Comparison of ENCODE assay signal across 8 cellular contexts in the genomic region with DNA sequence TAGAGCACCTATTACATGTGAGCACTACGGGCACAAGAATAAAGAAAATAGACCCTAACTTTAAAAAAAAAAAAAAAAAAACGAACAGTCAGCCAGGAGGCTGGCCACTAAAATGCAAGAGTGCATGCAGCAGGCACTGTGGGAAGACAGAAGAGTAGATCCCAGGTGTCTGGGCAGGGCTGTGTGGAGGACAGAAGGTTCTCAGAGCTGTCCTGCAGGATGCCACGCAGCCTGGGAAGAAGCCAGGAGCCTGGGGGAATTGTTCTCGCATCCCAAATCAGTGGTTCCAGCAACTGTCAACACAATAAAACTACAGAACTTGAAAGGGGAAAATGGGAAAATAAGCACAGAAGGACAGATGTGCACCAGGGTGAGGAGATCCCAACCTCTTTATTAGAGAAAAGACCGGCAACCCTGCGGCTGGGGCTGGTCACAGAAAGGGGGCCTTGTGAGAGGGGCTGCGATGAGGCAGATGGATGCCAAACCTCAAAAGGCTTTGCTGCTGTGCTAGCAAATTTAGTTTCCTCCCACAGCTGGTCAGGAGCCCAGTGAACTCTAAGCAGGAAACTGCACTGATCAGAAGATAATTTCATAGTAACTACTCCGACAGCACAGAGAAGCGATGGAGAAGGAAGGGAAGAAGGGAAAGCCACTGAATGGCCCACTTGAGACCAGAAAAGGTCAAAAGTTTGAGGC. TPM values are rescaled to one million over a fixed set of nuclear protein-coding genes. Genes with fewer than 3 reads are reported as not detected.
DNase-seq lines count a peak whose midpoint lies in the region; ATAC-seq, FAIRE-seq and TF ChIP-seq lines count a peak whose summit lies in the region.

No MANE protein-coding gene starts in this region.

- H3K9me3 ChIP-seq in osteoblast (ENCODE audit: low read depth, low read length) (no peaks in the 10 kb centered on the region), trophoblast cell (ENCODE audit: insufficient read depth, low read depth, low read length) (no peaks in the 10 kb centered on the region)

- H3K36me3 ChIP-seq in osteoblast (ENCODE audit: insufficient read depth, low read length) (no peaks in the 10 kb centered on the region), trophoblast cell (ENCODE audit: control insufficient read depth in 1 of 2, insufficient read depth in 2 of 2, low read length in 2 of 2) (no peaks in the 10 kb centered on the region)

- H3K4me1 ChIP-seq in osteoblast (ENCODE audit: insufficient read depth, low read length), result peaks cover 19% of the 10 kb centered on the region
- peaks cover 0 to 7% of the 10 kb centered on the region in 2 experiments for H3K4me1 ChIP-seq in trophoblast cell (ENCODE audit: control insufficient read depth in 1 of 2, insufficient read depth in 2 of 2, low read length in 2 of 2)

- no peak overlapping the region for H2BK5ac ChIP-seq in trophoblast cell (ENCODE audit: low read depth, low read length, poor library complexity)

- no peak overlapping the region for H2BK12ac ChIP-seq in trophoblast cell (ENCODE audit: low read length)

- no peak overlapping the region for H3K23ac ChIP-seq in trophoblast cell (ENCODE audit: low read length)

- H3K79me2 ChIP-seq in osteoblast (ENCODE audit: insufficient read depth, low read length), result peaks cover 57% of the 10 kb centered on the region
- no peaks in the 10 kb centered on the region for H3K79me2 ChIP-seq in trophoblast cell (ENCODE audit: control insufficient read depth, insufficient read depth, low read length, poor library complexity)

- no peak overlapping the region for H3K4ac ChIP-seq in trophoblast cell (ENCODE audit: low read depth, low read length)

- H3K14ac ChIP-seq in trophoblast cell (ENCODE audit: low read length), result no peak overlapping the region

- H4K20me1 ChIP-seq in osteoblast (ENCODE audit: insufficient read depth, low read length), result no peaks in the 10 kb centered on the region

- H3K4me2 ChIP-seq in osteoblast (ENCODE audit: insufficient read depth, low read length), result peak overlapping the region; percentile 78
- H3K4me2 ChIP-seq in trophoblast cell (ENCODE audit: low read length), result no peak overlapping the region

- H3K9ac ChIP-seq in trophoblast cell (ENCODE audit: low read length), result no peak overlapping the region

- no peak overlapping the region for H2AK5ac ChIP-seq in trophoblast cell (ENCODE audit: low read length)

- H3K79me1 ChIP-seq in trophoblast cell (ENCODE audit: low read length), result no peaks in the 10 kb centered on the region

- DNase-seq in ELF-1 (ENCODE audit: low read depth, low spot score) (peak; percentile 36), NB4 (ENCODE audit: low read depth) (peak; percentile 28), osteoblast (ENCODE audit: insufficient read length, low spot score, missing footprints) (peak; percentile 74), HTR-8/SVneo (ENCODE audit: insufficient read length, low spot score) (no peak), KG1 (lab: John Stamatoyannopoulos, UW) (no peak), trophoblast cell (no peak)

- no peak overlapping the region for H3K18ac ChIP-seq in trophoblast cell (ENCODE audit: low read length)

- H4K8ac ChIP-seq in trophoblast cell (ENCODE audit: low read depth, low read length), result no peak overlapping the region

- no CpG with 5 or more reads among the region's 9 CpGs for WGBS in trophoblast cell (ENCODE audit: extremely low coverage, insufficient coverage, insufficient read length)

- H2AFZ ChIP-seq in osteoblast (ENCODE audit: low read length) (peak overlapping the region; percentile 49), trophoblast cell (ENCODE audit: insufficient read depth, low read length, poor library complexity) (no peak overlapping the region)

- no peak overlapping the region for H2BK120ac ChIP-seq in trophoblast cell (ENCODE audit: insufficient read depth, low read length, poor library complexity)

- H3K27ac ChIP-seq in cingulate gyrus (ENCODE audit: low read depth, low read length) (peak overlapping the region; percentile 63), osteoblast (ENCODE audit: low read depth, low read length) (peak overlapping the region; percentile 56), trophoblast cell (ENCODE audit: low read depth, low read length) (no peak overlapping the region)

- H3K27me3 ChIP-seq in osteoblast (ENCODE audit: insufficient read depth, low read length), result no peaks in the 10 kb centered on the region
- no peaks in the 10 kb centered on the region for H3K27me3 ChIP-seq in trophoblast cell (ENCODE audit: insufficient read depth, low read length)

- TF ChIP-seq POLR2A in NB4 (IDR thresholded peaks at IDR 0.05; ENCODE audit: extremely low read depth, insufficient read length), result no peak

- ATAC-seq in GM18861 (IDR thresholded peaks at IDR 0.05; ENCODE audit: unreplicated experiment), result no peak

- no peak for FAIRE-seq in HTR-8/SVneo (lab: Jason Lieb, UNC)

- no peak overlapping the region for H3K4me3 ChIP-seq in NB4 (ENCODE audit: low read depth, low read length)
- peak overlapping the region; percentile 48 for H3K4me3 ChIP-seq in osteoblast (ENCODE audit: insufficient read depth, low read length)
- no peak overlapping the region for H3K4me3 ChIP-seq in trophoblast cell (ENCODE audit: low read depth, low read length)

- TF ChIP-seq CTCF in NB4 (IDR thresholded peaks at IDR 0.05; ENCODE audit: low read depth, low read length), result no peak
- TF ChIP-seq CTCF in osteoblast (IDR thresholded peaks at IDR 0.05; ENCODE audit: extremely low read depth, low read depth, low read length), result no peak

- no peak overlapping the region for H4K12ac ChIP-seq in trophoblast cell (ENCODE audit: low read depth, low read length)

- no peak overlapping the region for H4K91ac ChIP-seq in trophoblast cell (ENCODE audit: low read depth, low read length)

RNA-seq across cellular contexts. Expression of gene MAP3K5, which starts 30.9 kb away (rescaled TPM):
- total RNA-seq in osteoblast, result 7.4 and 8.3 TPM in 2 replicates
- polyA plus RNA-seq in trophoblast cell (2013), result 1.2 and 1.3 TPM in 2 replicates

Comparison
In these comparisons a context has a peak if more than half of its experiments do, and no peak if none do; other contexts are left out.
1. DNase-seq: peak in ELF-1 (single experiment), NB4 (single experiment) and osteoblast (single experiment); none in HTR-8/SVneo (single experiment), KG1 (single experiment) and trophoblast cell (0 of 2).